ENCODE assay signal across 1 cellular context in genomic region chr3:187186375-187186774, GRCh38.
TF ChIP-seq lines count a peak whose summit lies in the region.

No MANE protein-coding gene starts in this region.

TF ChIP-seq in H1, 55 proteins besides CTCF, POLR2A, EP300 and RAD21:
- TF ChIP-seq SP4 (IDR thresholded peaks at IDR 0.05; ENCODE audit: low read length) (no peak), KDM1A (IDR thresholded peaks at IDR 0.05; ENCODE audit: borderline replicate concordance, low read length) (no peak), HDAC2 (IDR thresholded peaks at IDR 0.05; ENCODE audit: borderline replicate concordance in 1 of 2, low read depth in 2 of 2, low read length in 2 of 2) (no peak), RBBP5 (IDR thresholded peaks at IDR 0.05; ENCODE audit: borderline replicate concordance, low read depth, low read length) (no peak), BRCA1 (IDR thresholded peaks at IDR 0.05; ENCODE audit: low read depth, low read length) (no peak), YY1 (IDR thresholded peaks at IDR 0.05; ENCODE audit: low read depth, low read length) (no peak), E2F6 (IDR thresholded peaks at IDR 0.05) (no peak), TAF7 (optimal IDR thresholded peaks at IDR 0.05; ENCODE audit: borderline replicate concordance, low read depth, low read length) (no peak), KDM5A (IDR thresholded peaks at IDR 0.05; ENCODE audit: low read length) (no peak), SAP30 (IDR thresholded peaks at IDR 0.05; ENCODE audit: insufficient read depth, insufficient replicate concordance, low read length) (no peak)
